Comparison of ENCODE assay signal across 17 cellular contexts in genomic region chr15:83556068-83556467, GRCh38.
"Had no signal": no experiment of that assay in that cellular context is flagged by ENCODE, and none has a peak within 500 bp of the region (broad histone marks: within the 10 kb centered on the region; RNA-seq: fewer than 3 reads in every experiment).

No MANE protein-coding gene starts in this region.

- H3K27ac ChIP-seq: coronary artery, esophagus muscularis mucosa, foreskin keratinocyte, gastroesophageal sphincter, heart right ventricle, left lung, lower lobe of right lung had no signal

- H3K36me3 ChIP-seq: esophagus muscularis mucosa, gastroesophageal sphincter, heart right ventricle, left lung, lower lobe of right lung had no signal

- H3K4me3 ChIP-seq: coronary artery, dorsolateral prefrontal cortex, esophagus muscularis mucosa, gastroesophageal sphincter, heart right ventricle, left lung, lower lobe of right lung had no signal

- H3K4me1 ChIP-seq: foreskin keratinocyte, heart right ventricle, left lung, lower lobe of right lung had no signal

- DNase-seq: dermis blood vessel endothelial cell; dorsolateral prefrontal cortex; effector CD4-positive, alpha-beta T cell; effector memory CD4-positive, alpha-beta T cell; foreskin keratinocyte; heart right ventricle; hippocampal formation; left cardiac atrium; left lung; left ventricle myocardium superior; lower lobe of right lung; mesendoderm; midbrain; naive thymus-derived CD4-positive, alpha-beta T cell had no signal

- ATAC-seq: foreskin keratinocyte; gastroesophageal sphincter; heart right ventricle; left cardiac atrium; left lung; left ventricle myocardium superior; lower lobe of right lung; naive thymus-derived CD4-positive, alpha-beta T cell had no signal

- H3K9me3 ChIP-seq: esophagus muscularis mucosa, gastroesophageal sphincter, heart right ventricle, left lung, lower lobe of right lung had no signal
